8 cellular contexts compared by ENCODE assay signal in genomic region chr12:44874981-44875416, GRCh38. TPM values are rescaled to one million over a fixed set of nuclear protein-coding genes. Genes with fewer than 3 reads are reported as not detected.
DNase-seq lines count a peak whose midpoint lies in the region; TF ChIP-seq lines count a peak whose summit lies in the region.

No MANE protein-coding gene starts in this region.

- peak overlapping the region; percentile 13 for H2AFZ ChIP-seq in smooth muscle cell (ENCODE audit: low read depth)

- H3K27me3 Mint-ChIP-seq in glutamatergic neuron (ENCODE audit: unreplicated experiment), result peaks cover 3% of the 10 kb centered on the region

- H3K36me3 Mint-ChIP-seq in glutamatergic neuron (ENCODE audit: unreplicated experiment), result peaks cover 9% of the 10 kb centered on the region

- H3K9me3 Mint-ChIP-seq in glutamatergic neuron (ENCODE audit: unreplicated experiment), result peaks cover 8% of the 10 kb centered on the region

- H3K4me2 ChIP-seq in smooth muscle cell, result peak overlapping the region; percentile 97

- peak; percentile 51 for DNase-seq in A673 (ENCODE audit: low spot score)
- DNase-seq in HAP-1 (ENCODE audit: low spot score in 2 of 2), result peak; percentile 6 to 40
- DNase-seq in activated CD8-positive, alpha-beta memory T cell treated with anti-CD3 and anti-CD28 coated beads, Interleukin-2, amount 50 U/mL, for 4 hours, result peak; percentile 24
- no peak for DNase-seq in glutamatergic neuron
- DNase-seq in smooth muscle cell (lab: John Stamatoyannopoulos, UW; ENCODE audit: unreplicated experiment), result no peak
- no peak for DNase-seq in uterus
- DNase-seq in foreskin melanocyte, result no peak
- DNase-seq in cortex of kidney (lab: John Stamatoyannopoulos, UW), result no peak

- CTCF ChIA-PET in A673 (lab: Charles Lee), result interaction anchor here (2.5 kb wide), 1 partner anchor 100 kb away, joined by 5 read pairs; no protein-coding TSS in a partner anchor

- H3F3A ChIP-seq in smooth muscle cell (ENCODE audit: low read depth), result no peaks in the 10 kb centered on the region

- intact Hi-C loops in A673 (cut with micrococcal nuclease; ENCODE audit: unreplicated experiment) (loop anchor here (5.0 to 10.0 kb wide), 5 partner anchors 98 to 858 kb away; no protein-coding TSS in a partner anchor), uterus (cut with DNase I; ENCODE audit: low total_unique reads) (no loop called here)

- H3K9me3 ChIP-seq in A673 (ENCODE audit: low read depth, low read length, poor library complexity, severe bottlenecking) (peaks cover 24% of the 10 kb centered on the region), HAP-1 (no peaks in the 10 kb centered on the region), smooth muscle cell (replicated peaks; ENCODE audit: low read depth) (no peaks in the 10 kb centered on the region), uterus (no peaks in the 10 kb centered on the region)

- peak overlapping the region; percentile 100 for H3K4me3 Mint-ChIP-seq in glutamatergic neuron (ENCODE audit: unreplicated experiment)

- peaks cover 50% of the 10 kb centered on the region for H3K36me3 ChIP-seq in A673 (ENCODE audit: insufficient read depth, low read length, poor library complexity, severe bottlenecking)
- no peaks in the 10 kb centered on the region for H3K36me3 ChIP-seq in HAP-1 (replicated peaks)
- no peaks in the 10 kb centered on the region for H3K36me3 ChIP-seq in smooth muscle cell (ENCODE audit: low read depth)
- H3K36me3 ChIP-seq in uterus, result no peaks in the 10 kb centered on the region

- no peak for TF ChIP-seq POLR2A in uterus (IDR thresholded peaks at IDR 0.05)

- H3K79me2 ChIP-seq in smooth muscle cell (ENCODE audit: low read depth), result no peaks in the 10 kb centered on the region

- H3K9ac ChIP-seq in smooth muscle cell (ENCODE audit: low read depth), result no peak overlapping the region

- H3K27me3 ChIP-seq in A673 (replicated peaks; ENCODE audit: insufficient read depth, low read depth, low read length, poor library complexity) (no peaks in the 10 kb centered on the region), HAP-1 (ENCODE audit: low read depth) (peaks cover 5% of the 10 kb centered on the region), smooth muscle cell (ENCODE audit: low read depth) (peaks cover 66% of the 10 kb centered on the region), uterus (peaks cover 0 to 24% of the 10 kb centered on the region in 2 donors)

- peak overlapping the region; percentile 95 for H3K4me3 ChIP-seq in A673 (ENCODE audit: low read depth, low read length, poor library complexity, severe bottlenecking)
- H3K4me3 ChIP-seq in HAP-1, result peak overlapping the region; percentile 50
- peak overlapping the region; percentile 58 for H3K4me3 ChIP-seq in smooth muscle cell
- peak overlapping the region in 1 of 2 donors; percentile 45 for H3K4me3 ChIP-seq in uterus

- peak overlapping the region; percentile 96 for H3K27ac ChIP-seq in A673 (ENCODE audit: low read depth, low read length, poor library complexity, severe bottlenecking)
- no peak overlapping the region for H3K27ac ChIP-seq in smooth muscle cell (ENCODE audit: low read depth)
- H3K27ac ChIP-seq in uterus, result no peak overlapping the region

- H4K20me1 ChIP-seq in smooth muscle cell (ENCODE audit: low read depth), result no peaks in the 10 kb centered on the region

- BruUV-seq in A673 (replicated peaks; lab: Mats Ljungman, UMichigan), result no TSS peak

- in situ Hi-C loops in HAP-1 (cut with MboI; ENCODE audit: low sequenced_read_pairs), result no loop called here

- H3K27ac Mint-ChIP-seq in glutamatergic neuron (ENCODE audit: unreplicated experiment), result peak overlapping the region; percentile 93

- POLR2A ChIA-PET in A673 (lab: Charles Lee; ENCODE audit: low non-redundant PET), result no interaction called here

- 3% methylated on average over 12 of the region's 12 CpGs for WGBS in smooth muscle cell (ENCODE audit: low lambda C conversion rate)

- peaks cover 14% of the 10 kb centered on the region for H3K4me1 Mint-ChIP-seq in glutamatergic neuron (ENCODE audit: low read depth, unreplicated experiment)

- peaks cover 15% of the 10 kb centered on the region for H3K4me1 ChIP-seq in A673 (ENCODE audit: insufficient read depth, low read length, poor library complexity, severe bottlenecking)
- peaks cover 8% of the 10 kb centered on the region for H3K4me1 ChIP-seq in HAP-1
- H3K4me1 ChIP-seq in smooth muscle cell (ENCODE audit: low read depth), result peaks cover 4% of the 10 kb centered on the region
- H3K4me1 ChIP-seq in uterus, result peaks cover 0 to 8% of the 10 kb centered on the region in 2 donors

- TF ChIP-seq CTCF in A673 (conservative IDR thresholded peaks at IDR 0.05; ENCODE audit: low read depth, low read length) (no peak), glutamatergic neuron (IDR thresholded peaks at IDR 0.05; ENCODE audit: partially characterized antibody, unreplicated experiment) (no peak), smooth muscle cell (IDR thresholded peaks at IDR 0.05; ENCODE audit: borderline replicate concordance, insufficient read depth, poor library complexity, severe bottlenecking) (no peak), uterus (IDR thresholded peaks at IDR 0.05) (no peak)

RNA-seq across cellular contexts. Expression of gene NELL2, which starts 1.1 kb away (rescaled TPM):
- total RNA-seq in A673 (2021) (596 and 641 TPM in 2 replicates), glutamatergic neuron (ENCODE audit: unreplicated experiment) (140 TPM), smooth muscle cell (0.18 and 16.8 TPM in 2 replicates), uterus (10 to 100 TPM in 1 of 4 donors, 1 to 10 TPM in 1, under 1 TPM in 1, not detected in 1; 0.29 to 34.6 (median 1.3) TPM)
- 0.17 TPM in 1 of 2 replicates, not detected in the other for polyA plus RNA-seq in smooth muscle cell

Comparison
In these comparisons a context has a peak if more than half of its experiments do, and no peak if none do; other contexts are left out.
1. DNase-seq: peak in A673 (single experiment), HAP-1 (2 of 2) and activated CD8-positive, alpha-beta memory T cell treated with anti-CD3 and anti-CD28 coated beads, Interleukin-2, amount 50 U/mL, for 4 hours (single experiment); none in glutamatergic neuron (single experiment), smooth muscle cell (single experiment), uterus (0 of 2), foreskin melanocyte (single experiment) and cortex of kidney (single experiment).